ENCODE assay signal across 31 cellular contexts in the genomic region with DNA sequence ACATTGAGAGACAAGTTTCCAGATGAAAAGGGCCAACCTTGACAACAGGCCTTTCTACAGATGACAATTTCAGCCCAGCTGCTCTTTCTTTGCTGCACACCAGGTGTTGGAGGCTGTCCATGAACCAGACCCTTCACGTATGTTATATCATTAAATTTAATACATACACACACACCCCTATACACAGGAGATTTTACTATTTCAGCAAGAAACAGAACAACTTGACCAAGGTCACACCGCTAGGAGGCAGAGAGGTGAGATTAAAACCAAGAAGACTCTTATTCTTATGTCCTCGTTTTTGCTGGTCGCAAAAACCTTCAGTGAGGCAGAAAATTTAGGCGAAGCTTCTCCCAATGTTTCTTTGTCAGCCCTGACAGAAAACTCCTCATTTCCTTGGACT.
"Had no signal": no experiment of that assay in that cellular context is flagged by ENCODE, and none has a peak within 500 bp of the region (broad histone marks: within the 10 kb centered on the region; RNA-seq: fewer than 3 reads in every experiment).

No MANE protein-coding gene starts in this region.

- H3K4me1 ChIP-seq: adrenal gland, ascending aorta, breast epithelium had no signal

- H3K27me3 ChIP-seq: adrenal gland, ascending aorta, body of pancreas, brain microvascular endothelial cell, breast epithelium, cardiac muscle cell had no signal

- H3K27ac ChIP-seq: adrenal gland, ascending aorta, brain microvascular endothelial cell, breast epithelium, cardiac muscle cell had no signal

- H3K4me3 ChIP-seq: adrenal gland, ascending aorta, body of pancreas, breast epithelium, cardiac muscle cell had no signal

- FAIRE-seq: astrocyte, bronchial epithelial cell had no signal

- DNase-seq: activated effector memory CD4-positive, alpha-beta T cell treated with anti-CD3 and anti-CD28 coated beads, Interleukin-2, amount 50 U/mL, for 16 hours; activated effector memory CD4-positive, alpha-beta T cell treated with Interleukin-2 at 50 U/mL for 16 hours; activated gamma-delta T cell; activated gamma-delta T cell treated with Interleukin-2 at 50 U/mL for 16 hours; activated naive CD4-positive, alpha-beta T cell; activated naive CD4-positive, alpha-beta T cell treated with anti-CD3 and anti-CD28 coated beads for 36 hours; activated naive CD4-positive, alpha-beta T cell treated with anti-CD3 and anti-CD28 coated beads, Interleukin-2, amount 10 ng/mL, durations not matched to agents 7 days and 5 days; activated naive CD4-positive, alpha-beta T cell treated with anti-CD3 and anti-CD28 coated beads, Interleukin-2, amount 50 U/mL, for 16 hours; activated naive CD4-positive, alpha-beta T cell treated with Interleukin-2 at 50 U/mL for 16 hours; activated naive CD8-positive, alpha-beta T cell treated with anti-CD3 and anti-CD28 coated beads for 36 hours; activated naive CD8-positive, alpha-beta T cell treated with anti-CD3 and anti-CD28 coated beads, Interleukin-2, amount 10 ng/mL, durations not matched to agents 7 days and 5 days; activated naive CD8-positive, alpha-beta T cell treated with anti-CD3 and anti-CD28 coated beads, Interleukin-2, amount 50 U/mL, for 24 hours; activated T-cell treated with anti-CD3 and anti-CD28 coated beads, Interleukin-2, amount 50 U/mL, for 24 hours; activated T-cell treated with anti-CD3 and anti-CD28 coated beads, Interleukin-2, amount 50 U/mL, for 4 hours; activated T-cell treated with anti-CD3 and anti-CD28 coated beads, Interleukin-2, amount 50 U/mL, for 48 hours; activated T-cell treated with anti-CD3 and anti-CD28 coated beads, Interleukin-2, amount 50 U/mL, for 72 hours; adrenal gland; amniotic stem cell; amygdala; anterior cingulate cortex; aorta; body of pancreas; brain microvascular endothelial cell; caudate nucleus; central memory CD4-positive, alpha-beta T cell; cerebellar nuclear complex had no signal

- H3K36me3 ChIP-seq: adrenal gland, ascending aorta, brain microvascular endothelial cell, breast epithelium, cardiac muscle cell had no signal

- H3K9me3 ChIP-seq: adrenal gland, ascending aorta, body of pancreas, breast epithelium had no signal
